8 cellular contexts compared by ENCODE assay signal in genomic region chr19:19460761-19461265, GRCh38. TPM values are rescaled to one million over a fixed set of nuclear protein-coding genes. Genes with fewer than 3 reads are reported as not detected.
DNase-seq lines count a peak whose midpoint lies in the region; ATAC-seq and TF ChIP-seq lines count a peak whose summit lies in the region.

No MANE protein-coding gene starts in this region.

- peak overlapping the region; percentile 3 to 84 (median 58) for H3K4me3 Mint-ChIP-seq in brain

- TF ChIP-seq CTCF in brain (conservative IDR thresholded peaks at IDR 0.05): no peak
- TF ChIP-seq CTCF in right lobe of liver (IDR thresholded peaks at IDR 0.05): no peak

- no peak overlapping the region for H3K4me3 ChIP-seq in right lobe of liver

- no peaks in the 10 kb centered on the region for H3K9me3 ChIP-seq in right lobe of liver

- no peaks in the 10 kb centered on the region for H3K27me3 Mint-ChIP-seq in brain

- peak overlapping the region; percentile 91 to 97 (median 93) for H3K27ac Mint-ChIP-seq in brain

- H3K9me3 Mint-ChIP-seq in brain: peaks cover 0 to 6% (median 4%) of the 10 kb centered on the region in 5 experiments

- 38% methylated on average over 17 of the region's 18 CpGs for WGBS in right lobe of liver (ENCODE audit: insufficient coverage, low coverage, low lambda C conversion rate, missing lambda C conversion rate)

- H3K36me3 ChIP-seq in right lobe of liver: peaks cover 0 to 7% (median 2%) of the 10 kb centered on the region in 4 donors

- H3K27ac ChIP-seq in right lobe of liver: peak overlapping the region; percentile 12 to 63 (median 61)

- no peaks in the 10 kb centered on the region for H3K27me3 ChIP-seq in right lobe of liver

- DNase-seq in GM19238 (ENCODE audit: insufficient read length, low spot score): peak; percentile 60
- peak; percentile 50 for DNase-seq in T-helper 9 cell
- DNase-seq in right lobe of liver: peak in 2 of 3 donors; percentile 62 to 72
- peak; percentile 50 to 71 for DNase-seq in stimulated activated CD4-positive, alpha-beta T cell treated with anti-CD3 and anti-CD28 coated beads, Interleukin-4, amount 100 ng/mL, for 4 hours
- no peak for DNase-seq in NCI-H1105 treated with DMSO at 0.1 percent for 48 hours (lab: John Stamatoyannopoulos, UW)
- DNase-seq in GDM1 (lab: John Stamatoyannopoulos, UW): no peak

- peaks cover 0 to 59% (median 13%) of the 10 kb centered on the region in 4 donors for H3K4me1 ChIP-seq in right lobe of liver

- no peak for TF ChIP-seq POLR2A in right lobe of liver (IDR thresholded peaks at IDR 0.05)

- intact Hi-C loops in right lobe of liver (cut with DNase I): no loop called here

- peaks cover 84% of the 10 kb centered on the region for H3K4me1 Mint-ChIP-seq in brain

- peaks cover 16% of the 10 kb centered on the region for H3K36me3 Mint-ChIP-seq in brain

- ATAC-seq in right lobe of liver (peak; percentile 62 to 73 (median 68)), GM21528 (IDR thresholded peaks at IDR 0.05; ENCODE audit: low FRiP score, unreplicated experiment) (no peak)

RNA-seq across cellular contexts. Expression of gene TSSK6, which starts 54.5 kb away (rescaled TPM):
- polyA plus RNA-seq in brain (ENCODE audit: insufficient read depth, low read depth, low replicate concordance): 2.7 TPM
- 1 to 10 TPM in 4 of 6 experiments, under 1 TPM in 2; 0.53 to 2.9 (median 1.1) TPM for total RNA-seq in right lobe of liver

RNA-seq across cellular contexts. Expression of gene NDUFA13, which starts 55.2 kb away (rescaled TPM):
- 379 TPM for polyA plus RNA-seq in brain (ENCODE audit: insufficient read depth, low read depth, low replicate concordance)
- total RNA-seq in right lobe of liver: 100 to 1,000 TPM in 4 of 6 experiments, 10 to 100 TPM in 2; 20.8 to 202 (median 154) TPM

RNA-seq across cellular contexts. Expression of gene GATAD2A, which starts 55.3 kb away (rescaled TPM):
- polyA plus RNA-seq in brain (ENCODE audit: insufficient read depth, low read depth, low replicate concordance): 40.0 TPM
- total RNA-seq in right lobe of liver: 10 to 100 TPM; 23.9 to 59.6 (median 39.2) TPM

Comparison
In these comparisons a context has a peak if more than half of its experiments do, and no peak if none do; other contexts are left out.
1. DNase-seq: peak in GM19238 (single experiment), T-helper 9 cell (single experiment), right lobe of liver (2 of 3) and stimulated activated CD4-positive, alpha-beta T cell treated with anti-CD3 and anti-CD28 coated beads, Interleukin-4, amount 100 ng/mL, for 4 hours (2 of 2); none in NCI-H1105 treated with DMSO at 0.1 percent for 48 hours (single experiment) and GDM1 (single experiment).